In genomic region chr12:121888478-121889266, GRCh38 we compare ENCODE assay signal across 1 cellular context.
A peak's percentile ranks its signal among the peaks of the same experiment; 100 is the strongest.
TF ChIP-seq lines count a peak whose summit lies in the region.

A gene with protein sequence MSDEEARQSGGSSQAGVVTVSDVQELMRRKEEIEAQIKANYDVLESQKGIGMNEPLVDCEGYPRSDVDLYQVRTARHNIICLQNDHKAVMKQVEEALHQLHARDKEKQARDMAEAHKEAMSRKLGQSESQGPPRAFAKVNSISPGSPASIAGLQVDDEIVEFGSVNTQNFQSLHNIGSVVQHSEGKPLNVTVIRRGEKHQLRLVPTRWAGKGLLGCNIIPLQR (plus strand): TSS chr12:121888790. CDS start chr12:121888857, 67 bp downstream.

TF ChIP-seq in HepG2, 621 proteins besides CTCF, POLR2A, EP300 and RAD21 (continued from another document and continues in another):
- TF ChIP-seq THAP9 (CRISPR knock-in tag; IDR thresholded peaks at IDR 0.05; ENCODE audit: borderline replicate concordance), result peak; percentile 97
- TF ChIP-seq HOXA7 (CRISPR knock-in tag; IDR thresholded peaks at IDR 0.05), result no peak
- no peak for TF ChIP-seq NFYC (CRISPR knock-in tag; IDR thresholded peaks at IDR 0.05)
- 0 out of 2 replicates have a peak, but pooled peaks have one; percentile 53 for TF ChIP-seq GMEB2 (CRISPR knock-in tag; IDR thresholded peaks at IDR 0.05; ENCODE audit: low read depth)
- peak; percentile 95; the same call in 1 of the 2 replicates for TF ChIP-seq ZNF430 (CRISPR knock-in tag; IDR thresholded peaks at IDR 0.05)
- TF ChIP-seq, protein P1, sequence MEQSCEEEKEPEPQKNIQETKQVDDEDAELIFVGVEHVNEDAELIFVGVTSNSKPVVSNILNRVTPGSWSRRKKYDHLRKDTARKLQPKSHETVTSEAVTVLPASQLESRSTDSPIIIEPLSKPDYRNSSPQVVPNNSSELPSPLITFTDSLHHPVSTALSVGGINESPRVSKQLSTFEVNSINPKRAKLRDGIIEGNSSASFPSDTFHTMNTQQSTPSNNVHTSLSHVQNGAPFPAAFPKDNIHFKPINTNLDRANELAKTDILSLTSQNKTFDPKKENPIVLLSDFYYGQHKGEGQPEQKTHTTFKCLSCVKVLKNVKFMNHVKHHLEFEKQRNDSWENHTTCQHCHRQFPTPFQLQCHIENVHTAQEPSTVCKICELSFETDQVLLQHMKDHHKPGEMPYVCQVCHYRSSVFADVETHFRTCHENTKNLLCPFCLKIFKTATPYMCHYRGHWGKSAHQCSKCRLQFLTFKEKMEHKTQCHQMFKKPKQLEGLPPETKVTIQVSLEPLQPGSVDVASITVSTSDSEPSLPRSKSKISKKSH (CRISPR knock-in tag; IDR thresholded peaks at IDR 0.05; ENCODE audit: borderline replicate concordance), result peak; percentile 81; the same call in 1 of the 2 replicates
- peak; percentile 81 for TF ChIP-seq HES4 (CRISPR knock-in tag; IDR thresholded peaks at IDR 0.05; ENCODE audit: borderline replicate concordance)
- peak; percentile 100 for TF ChIP-seq ZKSCAN8 (CRISPR knock-in tag; IDR thresholded peaks at IDR 0.05; ENCODE audit: borderline replicate concordance)
- peak; percentile 98; the same call in 1 of the 2 replicates for TF ChIP-seq KLF12 (CRISPR knock-in tag; IDR thresholded peaks at IDR 0.05; ENCODE audit: borderline replicate concordance)
- no peak for TF ChIP-seq NONO (IDR thresholded peaks at IDR 0.05)
- TF ChIP-seq NONO (CRISPR knock-in tag; conservative IDR thresholded peaks at IDR 0.05), result peak; percentile 100
- TF ChIP-seq RFXANK (CRISPR knock-in tag; IDR thresholded peaks at IDR 0.05), result 0 out of 2 replicates have a peak, but pooled peaks have one; percentile 60
- TF ChIP-seq SMAD9 (CRISPR knock-in tag; IDR thresholded peaks at IDR 0.05), result no peak
- peak; percentile 98; the same call in 1 of the 2 replicates for TF ChIP-seq ZNF383 (CRISPR knock-in tag; IDR thresholded peaks at IDR 0.05; ENCODE audit: borderline replicate concordance)
- peak; percentile 89; the same call in 1 of the 2 replicates for TF ChIP-seq ZNF790 (CRISPR knock-in tag; IDR thresholded peaks at IDR 0.05; ENCODE audit: borderline replicate concordance)
- TF ChIP-seq, protein P2, sequence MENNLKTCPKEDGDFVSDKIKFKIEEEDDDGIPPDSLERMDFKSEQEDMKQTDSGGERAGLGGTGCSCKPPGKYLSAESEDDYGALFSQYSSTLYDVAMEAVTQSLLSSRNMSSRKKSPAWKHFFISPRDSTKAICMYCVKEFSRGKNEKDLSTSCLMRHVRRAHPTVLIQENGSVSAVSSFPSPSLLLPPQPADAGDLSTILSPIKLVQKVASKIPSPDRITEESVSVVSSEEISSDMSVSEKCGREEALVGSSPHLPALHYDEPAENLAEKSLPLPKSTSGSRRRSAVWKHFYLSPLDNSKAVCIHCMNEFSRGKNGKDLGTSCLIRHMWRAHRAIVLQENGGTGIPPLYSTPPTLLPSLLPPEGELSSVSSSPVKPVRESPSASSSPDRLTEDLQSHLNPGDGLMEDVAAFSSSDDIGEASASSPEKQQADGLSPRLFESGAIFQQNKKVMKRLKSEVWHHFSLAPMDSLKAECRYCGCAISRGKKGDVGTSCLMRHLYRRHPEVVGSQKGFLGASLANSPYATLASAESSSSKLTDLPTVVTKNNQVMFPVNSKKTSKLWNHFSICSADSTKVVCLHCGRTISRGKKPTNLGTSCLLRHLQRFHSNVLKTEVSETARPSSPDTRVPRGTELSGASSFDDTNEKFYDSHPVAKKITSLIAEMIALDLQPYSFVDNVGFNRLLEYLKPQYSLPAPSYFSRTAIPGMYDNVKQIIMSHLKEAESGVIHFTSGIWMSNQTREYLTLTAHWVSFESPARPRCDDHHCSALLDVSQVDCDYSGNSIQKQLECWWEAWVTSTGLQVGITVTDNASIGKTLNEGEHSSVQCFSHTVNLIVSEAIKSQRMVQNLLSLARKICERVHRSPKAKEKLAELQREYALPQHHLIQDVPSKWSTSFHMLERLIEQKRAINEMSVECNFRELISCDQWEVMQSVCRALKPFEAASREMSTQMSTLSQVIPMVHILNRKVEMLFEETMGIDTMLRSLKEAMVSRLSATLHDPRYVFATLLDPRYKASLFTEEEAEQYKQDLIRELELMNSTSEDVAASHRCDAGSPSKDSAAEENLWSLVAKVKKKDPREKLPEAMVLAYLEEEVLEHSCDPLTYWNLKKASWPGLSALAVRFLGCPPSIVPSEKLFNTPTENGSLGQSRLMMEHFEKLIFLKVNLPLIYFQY (CRISPR knock-in tag; IDR thresholded peaks at IDR 0.05; ENCODE audit: borderline replicate concordance), result peak; percentile 87
- TF ChIP-seq NR3C1 (CRISPR knock-in tag; IDR thresholded peaks at IDR 0.05), result no peak
- no peak for TF ChIP-seq ZSCAN30 (CRISPR knock-in tag; IDR thresholded peaks at IDR 0.05)
- TF ChIP-seq ZNF567 (CRISPR knock-in tag; IDR thresholded peaks at IDR 0.05; ENCODE audit: borderline replicate concordance), result peak; percentile 38; the same call in 1 of the 2 replicates
- no peak for TF ChIP-seq ZNF17 (CRISPR knock-in tag; IDR thresholded peaks at IDR 0.05)
- no peak for TF ChIP-seq NFIB (CRISPR knock-in tag; IDR thresholded peaks at IDR 0.05; ENCODE audit: borderline replicate concordance)
- TF ChIP-seq, protein P3, sequence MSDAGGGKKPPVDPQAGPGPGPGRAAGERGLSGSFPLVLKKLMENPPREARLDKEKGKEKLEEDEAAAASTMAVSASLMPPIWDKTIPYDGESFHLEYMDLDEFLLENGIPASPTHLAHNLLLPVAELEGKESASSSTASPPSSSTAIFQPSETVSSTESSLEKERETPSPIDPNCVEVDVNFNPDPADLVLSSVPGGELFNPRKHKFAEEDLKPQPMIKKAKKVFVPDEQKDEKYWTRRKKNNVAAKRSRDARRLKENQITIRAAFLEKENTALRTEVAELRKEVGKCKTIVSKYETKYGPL (CRISPR knock-in tag; IDR thresholded peaks at IDR 0.05), result no peak
- peak; percentile 91; the same call in 1 of the 2 replicates for TF ChIP-seq ZZZ3 (CRISPR knock-in tag; IDR thresholded peaks at IDR 0.05; ENCODE audit: borderline replicate concordance)
- TF ChIP-seq ZFP90 (CRISPR knock-in tag; IDR thresholded peaks at IDR 0.05; ENCODE audit: borderline replicate concordance), result peak; percentile 36
- TF ChIP-seq ZBTB7B (CRISPR knock-in tag; IDR thresholded peaks at IDR 0.05), result peak; percentile 49
- TF ChIP-seq MXD4 (CRISPR knock-in tag; IDR thresholded peaks at IDR 0.05), result peak; percentile 99
- TF ChIP-seq ZNF577 (CRISPR knock-in tag; IDR thresholded peaks at IDR 0.05; ENCODE audit: borderline replicate concordance, low read depth), result 0 out of 2 replicates have a peak, but pooled peaks have one; percentile 32
- TF ChIP-seq GATAD2A (CRISPR knock-in tag; IDR thresholded peaks at IDR 0.05), result peak; percentile 84
- TF ChIP-seq SOX6 (IDR thresholded peaks at IDR 0.05), result no peak
- TF ChIP-seq SOX6 (CRISPR knock-in tag; IDR thresholded peaks at IDR 0.05), result peak; percentile 88
- TF ChIP-seq, protein P4, sequence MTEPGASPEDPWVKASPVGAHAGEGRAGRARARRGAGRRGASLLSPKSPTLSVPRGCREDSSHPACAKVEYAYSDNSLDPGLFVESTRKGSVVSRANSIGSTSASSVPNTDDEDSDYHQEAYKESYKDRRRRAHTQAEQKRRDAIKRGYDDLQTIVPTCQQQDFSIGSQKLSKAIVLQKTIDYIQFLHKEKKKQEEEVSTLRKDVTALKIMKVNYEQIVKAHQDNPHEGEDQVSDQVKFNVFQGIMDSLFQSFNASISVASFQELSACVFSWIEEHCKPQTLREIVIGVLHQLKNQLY (CRISPR knock-in tag; IDR thresholded peaks at IDR 0.05), result peak; percentile 95
- TF ChIP-seq SIX4 (CRISPR knock-in tag; IDR thresholded peaks at IDR 0.05), result peak; percentile 53; the same call in 1 of the 2 replicates
- peak; percentile 91; the same call in 1 of the 2 replicates for TF ChIP-seq ZNF205 (CRISPR knock-in tag; IDR thresholded peaks at IDR 0.05)
- no peak for TF ChIP-seq ZNF850 (CRISPR knock-in tag; conservative IDR thresholded peaks at IDR 0.05)
- no peak for TF ChIP-seq ZNF816 (CRISPR knock-in tag; IDR thresholded peaks at IDR 0.05; ENCODE audit: borderline replicate concordance)
- TF ChIP-seq NBN (conservative IDR thresholded peaks at IDR 0.05), result no peak
- no peak for TF ChIP-seq DBP (CRISPR knock-in tag; IDR thresholded peaks at IDR 0.05; ENCODE audit: not compliant biosample characterization)
- TF ChIP-seq ZNF580 (CRISPR knock-in tag; IDR thresholded peaks at IDR 0.05; ENCODE audit: borderline replicate concordance, low read depth), result peak; percentile 99
- TF ChIP-seq ZBTB39 (CRISPR knock-in tag; IDR thresholded peaks at IDR 0.05), result peak; percentile 87; the same call in 1 of the 2 replicates
- no peak for TF ChIP-seq SRSF9 (IDR thresholded peaks at IDR 0.05; ENCODE audit: borderline replicate concordance, insufficient read depth, low read depth, low read length, poor library complexity, severe bottlenecking)
- no peak for TF ChIP-seq MBD4 (IDR thresholded peaks at IDR 0.05; ENCODE audit: borderline replicate concordance, low read length)
- 0 out of 2 replicates have a peak, but pooled peaks have one; percentile 43 for TF ChIP-seq ZNF746 (CRISPR knock-in tag; IDR thresholded peaks at IDR 0.05)
- TF ChIP-seq TMF1 (CRISPR knock-in tag; IDR thresholded peaks at IDR 0.05; ENCODE audit: low read depth), result peak; percentile 95
- TF ChIP-seq, protein P5, sequence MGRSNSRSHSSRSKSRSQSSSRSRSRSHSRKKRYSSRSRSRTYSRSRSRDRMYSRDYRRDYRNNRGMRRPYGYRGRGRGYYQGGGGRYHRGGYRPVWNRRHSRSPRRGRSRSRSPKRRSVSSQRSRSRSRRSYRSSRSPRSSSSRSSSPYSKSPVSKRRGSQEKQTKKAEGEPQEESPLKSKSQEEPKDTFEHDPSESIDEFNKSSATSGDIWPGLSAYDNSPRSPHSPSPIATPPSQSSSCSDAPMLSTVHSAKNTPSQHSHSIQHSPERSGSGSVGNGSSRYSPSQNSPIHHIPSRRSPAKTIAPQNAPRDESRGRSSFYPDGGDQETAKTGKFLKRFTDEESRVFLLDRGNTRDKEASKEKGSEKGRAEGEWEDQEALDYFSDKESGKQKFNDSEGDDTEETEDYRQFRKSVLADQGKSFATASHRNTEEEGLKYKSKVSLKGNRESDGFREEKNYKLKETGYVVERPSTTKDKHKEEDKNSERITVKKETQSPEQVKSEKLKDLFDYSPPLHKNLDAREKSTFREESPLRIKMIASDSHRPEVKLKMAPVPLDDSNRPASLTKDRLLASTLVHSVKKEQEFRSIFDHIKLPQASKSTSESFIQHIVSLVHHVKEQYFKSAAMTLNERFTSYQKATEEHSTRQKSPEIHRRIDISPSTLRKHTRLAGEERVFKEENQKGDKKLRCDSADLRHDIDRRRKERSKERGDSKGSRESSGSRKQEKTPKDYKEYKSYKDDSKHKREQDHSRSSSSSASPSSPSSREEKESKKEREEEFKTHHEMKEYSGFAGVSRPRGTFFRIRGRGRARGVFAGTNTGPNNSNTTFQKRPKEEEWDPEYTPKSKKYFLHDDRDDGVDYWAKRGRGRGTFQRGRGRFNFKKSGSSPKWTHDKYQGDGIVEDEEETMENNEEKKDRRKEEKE (IDR thresholded peaks at IDR 0.05), result no peak
- 0 out of 2 replicates have a peak, but pooled peaks have one; percentile 41 for TF ChIP-seq NR2F2 (IDR thresholded peaks at IDR 0.05; ENCODE audit: borderline replicate concordance, low read depth)
- TF ChIP-seq PITX1 (CRISPR knock-in tag; IDR thresholded peaks at IDR 0.05), result peak; percentile 89
